Comparison of ENCODE assay signal across 6 cellular contexts in the genomic region with DNA sequence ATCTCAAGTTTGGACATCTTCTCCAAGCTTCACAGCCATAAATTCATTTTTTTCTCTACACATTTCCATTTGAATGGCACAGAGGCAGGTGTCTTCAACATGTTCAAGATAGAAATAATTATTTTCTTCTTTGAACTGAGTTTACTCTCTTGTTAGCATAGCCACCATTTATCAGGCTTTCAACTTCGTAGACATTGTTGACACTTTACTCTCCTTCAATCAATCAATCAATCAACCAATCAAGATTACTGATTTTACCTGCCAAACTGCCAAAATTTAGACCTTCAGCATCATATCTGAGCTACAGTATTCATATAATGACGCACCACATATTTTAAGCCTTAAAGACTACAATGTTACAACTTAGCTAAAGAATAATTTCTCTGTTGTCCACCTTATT.
"Had no signal": no experiment of that assay in that cellular context is flagged by ENCODE, and none has a peak within 500 bp of the region (broad histone marks: within the 10 kb centered on the region; RNA-seq: fewer than 3 reads in every experiment).

No MANE protein-coding gene starts in this region.

- H3K4me3 ChIP-seq: K562 had no signal

- H3K4me1 Mint-ChIP-seq: IgD-negative memory B cell had no signal

- H3K4me3 Mint-ChIP-seq: IgD-negative memory B cell had no signal

- H3K36me3 Mint-ChIP-seq: IgD-negative memory B cell had no signal

- DNase-seq: IMR-90, KBM-7, KG1 had no signal

- H3K27ac Mint-ChIP-seq: IgD-negative memory B cell had no signal

- H3K27ac ChIP-seq: HL-60 had no signal

- H3K27me3 Mint-ChIP-seq: IgD-negative memory B cell had no signal
